12 cellular contexts compared by ENCODE assay signal in the genomic region with DNA sequence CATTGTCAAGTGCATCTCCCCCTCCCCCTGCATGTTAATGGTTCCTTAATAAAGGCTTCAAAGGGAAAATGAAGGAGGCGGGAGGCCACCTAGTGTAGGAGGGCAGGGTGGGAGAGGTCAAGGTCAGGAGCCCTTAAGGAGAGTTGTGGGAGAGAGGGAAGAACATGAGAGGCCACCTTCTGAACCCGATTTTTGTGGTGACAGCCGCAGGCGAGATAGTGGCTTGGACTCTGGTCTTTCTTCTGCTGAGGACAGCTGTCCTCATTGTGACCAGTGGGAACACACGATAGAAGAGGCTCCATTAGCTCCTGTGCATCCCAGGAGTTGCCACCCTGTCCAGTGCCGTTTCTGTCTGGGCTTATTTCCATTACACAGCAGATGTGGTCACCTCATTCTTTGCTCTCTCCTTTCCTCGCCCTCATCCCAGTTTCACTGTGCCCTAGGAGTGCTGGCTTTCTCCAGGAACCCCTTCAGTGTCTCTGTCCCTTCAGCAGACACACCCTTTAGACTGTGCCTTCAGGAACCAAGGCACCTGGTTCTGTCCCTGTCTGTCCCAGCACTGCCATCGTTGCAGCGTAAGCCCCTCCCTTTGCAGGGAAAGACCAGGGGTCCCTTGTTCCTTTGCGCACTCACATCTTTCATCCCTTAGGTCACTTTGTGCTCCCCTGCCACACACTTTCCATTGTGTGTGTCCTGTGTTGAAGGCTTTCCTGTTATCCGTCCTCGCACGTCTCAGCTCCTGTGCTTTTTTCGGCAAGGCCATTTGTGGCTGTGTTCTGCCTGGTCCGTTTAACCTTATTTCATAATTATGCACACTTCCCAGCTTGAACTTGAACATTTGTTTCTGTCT. TPM values are rescaled to one million over a fixed set of nuclear protein-coding genes. Genes with fewer than 3 reads are reported as not detected.
DNase-seq lines count a peak whose midpoint lies in the region; ATAC-seq and TF ChIP-seq lines count a peak whose summit lies in the region.
"Had no signal": no experiment of that assay in that cellular context is flagged by ENCODE, and none has a peak within 500 bp of the region (broad histone marks: within the 10 kb centered on the region; RNA-seq: fewer than 3 reads in every experiment).

No MANE protein-coding gene starts in this region.

- H3K9me3 ChIP-seq in heart right ventricle (no peaks in the 10 kb centered on the region), gastroesophageal sphincter (no peaks in the 10 kb centered on the region), neutrophil (no peaks in the 10 kb centered on the region), uterus (no peaks in the 10 kb centered on the region)
- H3K9me3 ChIP-seq: SJSA1 had no signal

- no peak for TF ChIP-seq POLR2A in gastroesophageal sphincter (IDR thresholded peaks at IDR 0.05)
- no peak for TF ChIP-seq POLR2A in uterus (IDR thresholded peaks at IDR 0.05)

- H3K27ac ChIP-seq in heart right ventricle (peak overlapping the region; percentile 49 to 96 (median 92)), gastroesophageal sphincter (peak overlapping the region in 3 of 4 donors; percentile 60 to 98 (median 69)), neutrophil (peak overlapping the region; percentile 100), uterus (peak overlapping the region; percentile 43 to 93)
- H3K27ac ChIP-seq: SJSA1, WERI-Rb-1 had no signal

- peak overlapping the region in 4 of 10 donors; percentile 4 to 76 (median 46) for H3K4me3 ChIP-seq in heart right ventricle
- no peak overlapping the region for H3K4me3 ChIP-seq in gastroesophageal sphincter
- peak overlapping the region in 1 of 2 experiments; percentile 15 for H3K4me3 ChIP-seq in neutrophil (ENCODE audit: low read depth in 1 of 2, low read length in 1 of 2)
- H3K4me3 ChIP-seq in uterus = no peak overlapping the region
- H3K4me3 ChIP-seq: SJSA1 had no signal

- H3K27me3 ChIP-seq in heart right ventricle (no peaks in the 10 kb centered on the region), gastroesophageal sphincter (no peaks in the 10 kb centered on the region), neutrophil (no peaks in the 10 kb centered on the region), uterus (no peaks in the 10 kb centered on the region)
- H3K27me3 ChIP-seq: SJSA1 had no signal

- ATAC-seq in heart right ventricle (peak in 4 of 8 donors; percentile 3 to 45 (median 13)), gastroesophageal sphincter (no peak), GM21723 (IDR thresholded peaks at IDR 0.05; ENCODE audit: unreplicated experiment) (no peak), HG03521 (IDR thresholded peaks at IDR 0.05; ENCODE audit: unreplicated experiment) (no peak)

- peaks cover 0 to 96% (median 14%) of the 10 kb centered on the region in 9 donors for H3K36me3 ChIP-seq in heart right ventricle
- H3K36me3 ChIP-seq in gastroesophageal sphincter = peaks cover 0 to 54% of the 10 kb centered on the region in 2 donors
- H3K36me3 ChIP-seq in neutrophil = peaks cover 95% of the 10 kb centered on the region
- H3K36me3 ChIP-seq in uterus = no peaks in the 10 kb centered on the region

- peaks cover 17 to 98% (median 77%) of the 10 kb centered on the region in 9 donors for H3K4me1 ChIP-seq in heart right ventricle
- peaks cover 6 to 92% (median 25%) of the 10 kb centered on the region in 3 donors for H3K4me1 ChIP-seq in gastroesophageal sphincter
- peaks cover 66 to 80% of the 10 kb centered on the region in 2 experiments for H3K4me1 ChIP-seq in neutrophil (ENCODE audit: control insufficient read depth in 1 of 2, insufficient read depth in 1 of 2, low read depth in 1 of 2, low read length in 1 of 2)
- H3K4me1 ChIP-seq in uterus = peaks cover 0 to 3% of the 10 kb centered on the region in 2 donors

- 62 to 63% methylated on average over 15 of the region's 15 CpGs for WGBS in heart right ventricle, 2 donors
- WGBS in gastroesophageal sphincter (ENCODE audit: low coverage in 1 of 2), 2 donors = 58 to 68% methylated on average over 13 of the region's 15 CpGs

- DNase-seq in heart right ventricle (no peak), cardiac septum (ENCODE audit: low spot score) (no peak), uterus (no peak), iPS-NIHi11 (ENCODE audit: low spot score) (no peak)
- DNase-seq: NCI-H524, retina, WERI-Rb-1 had no signal

- TF ChIP-seq EP300 in gastroesophageal sphincter (IDR thresholded peaks at IDR 0.05) = no peak

- TF ChIP-seq CTCF in heart right ventricle (IDR thresholded peaks at IDR 0.05) (no peak), gastroesophageal sphincter (IDR thresholded peaks at IDR 0.05) (no peak), neutrophil (IDR thresholded peaks at IDR 0.05) (no peak), uterus (IDR thresholded peaks at IDR 0.05) (no peak)

- intact Hi-C loops in heart right ventricle (cut with DNase I) = loop anchor here in 8 of 10 donors (5.0 to 10.0 kb wide), 6 partner anchors 46 to 64 kb away; no protein-coding TSS in a partner anchor
- intact Hi-C loops in cardiac septum (cut with DNase I) = loop anchor here (5.0 kb wide), 2 partner anchors 34 to 64 kb away; no protein-coding TSS in a partner anchor
- intact Hi-C loops in uterus (cut with DNase I; ENCODE audit: low total_unique reads) = loop anchor here (10.0 kb wide), 1 partner anchor 356 kb away; no protein-coding TSS in a partner anchor

RNA-seq across cellular contexts. Expression of gene SEC14L1, which starts 7.6 kb away (rescaled TPM):
- total RNA-seq in heart right ventricle (10 to 100 TPM; 38.7 to 88.8 (median 55.3) TPM), cardiac septum (44.2 TPM), gastroesophageal sphincter (10 to 100 TPM; 38.4 to 86.1 (median 40.1) TPM), uterus (100 to 1,000 TPM in 1 of 4 donors, 10 to 100 TPM in 3; 38.2 to 128 (median 42.6) TPM)
- 10 to 100 TPM; 36.1 to 42.3 TPM for polyA plus RNA-seq in heart right ventricle
